In the genomic region with DNA sequence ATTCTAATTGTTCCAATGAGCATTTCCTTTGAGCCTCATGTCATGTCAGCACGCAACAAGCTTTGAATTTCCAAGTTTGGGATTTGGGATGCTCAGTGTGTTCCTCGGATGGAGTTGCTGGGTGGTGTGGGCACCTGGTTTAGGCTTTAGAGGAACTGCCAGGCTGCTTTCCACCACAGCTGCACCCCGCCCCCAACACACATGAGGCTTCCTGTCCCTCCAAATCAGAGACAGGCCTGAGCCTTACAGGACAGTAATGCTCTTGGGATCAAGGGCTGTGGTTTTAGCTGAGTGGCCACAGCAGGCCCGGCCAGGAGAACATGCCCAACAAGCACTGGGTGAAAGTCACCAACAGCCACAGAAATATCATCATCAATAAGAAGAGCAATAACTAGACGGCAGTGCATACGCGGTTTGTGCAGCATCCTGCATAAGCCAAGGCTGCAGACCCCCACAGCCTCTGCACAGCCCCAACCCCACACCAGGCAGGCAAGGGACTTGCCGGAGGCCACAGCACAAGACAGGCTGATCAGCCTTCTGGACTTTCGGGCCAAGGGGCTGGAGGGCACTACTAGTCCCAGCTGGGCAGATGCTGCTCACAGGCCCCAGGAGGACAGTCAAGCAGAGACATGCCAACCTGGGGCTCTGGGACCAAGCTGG, we compare ENCODE assay signal across 1 cellular context.
TF ChIP-seq lines count a peak whose summit lies in the region.

No MANE protein-coding gene starts in this region.

TF ChIP-seq in GM23338, 12 proteins besides CTCF, POLR2A, EP300 and RAD21 (continued from another document):
- TF ChIP-seq, protein P1, sequence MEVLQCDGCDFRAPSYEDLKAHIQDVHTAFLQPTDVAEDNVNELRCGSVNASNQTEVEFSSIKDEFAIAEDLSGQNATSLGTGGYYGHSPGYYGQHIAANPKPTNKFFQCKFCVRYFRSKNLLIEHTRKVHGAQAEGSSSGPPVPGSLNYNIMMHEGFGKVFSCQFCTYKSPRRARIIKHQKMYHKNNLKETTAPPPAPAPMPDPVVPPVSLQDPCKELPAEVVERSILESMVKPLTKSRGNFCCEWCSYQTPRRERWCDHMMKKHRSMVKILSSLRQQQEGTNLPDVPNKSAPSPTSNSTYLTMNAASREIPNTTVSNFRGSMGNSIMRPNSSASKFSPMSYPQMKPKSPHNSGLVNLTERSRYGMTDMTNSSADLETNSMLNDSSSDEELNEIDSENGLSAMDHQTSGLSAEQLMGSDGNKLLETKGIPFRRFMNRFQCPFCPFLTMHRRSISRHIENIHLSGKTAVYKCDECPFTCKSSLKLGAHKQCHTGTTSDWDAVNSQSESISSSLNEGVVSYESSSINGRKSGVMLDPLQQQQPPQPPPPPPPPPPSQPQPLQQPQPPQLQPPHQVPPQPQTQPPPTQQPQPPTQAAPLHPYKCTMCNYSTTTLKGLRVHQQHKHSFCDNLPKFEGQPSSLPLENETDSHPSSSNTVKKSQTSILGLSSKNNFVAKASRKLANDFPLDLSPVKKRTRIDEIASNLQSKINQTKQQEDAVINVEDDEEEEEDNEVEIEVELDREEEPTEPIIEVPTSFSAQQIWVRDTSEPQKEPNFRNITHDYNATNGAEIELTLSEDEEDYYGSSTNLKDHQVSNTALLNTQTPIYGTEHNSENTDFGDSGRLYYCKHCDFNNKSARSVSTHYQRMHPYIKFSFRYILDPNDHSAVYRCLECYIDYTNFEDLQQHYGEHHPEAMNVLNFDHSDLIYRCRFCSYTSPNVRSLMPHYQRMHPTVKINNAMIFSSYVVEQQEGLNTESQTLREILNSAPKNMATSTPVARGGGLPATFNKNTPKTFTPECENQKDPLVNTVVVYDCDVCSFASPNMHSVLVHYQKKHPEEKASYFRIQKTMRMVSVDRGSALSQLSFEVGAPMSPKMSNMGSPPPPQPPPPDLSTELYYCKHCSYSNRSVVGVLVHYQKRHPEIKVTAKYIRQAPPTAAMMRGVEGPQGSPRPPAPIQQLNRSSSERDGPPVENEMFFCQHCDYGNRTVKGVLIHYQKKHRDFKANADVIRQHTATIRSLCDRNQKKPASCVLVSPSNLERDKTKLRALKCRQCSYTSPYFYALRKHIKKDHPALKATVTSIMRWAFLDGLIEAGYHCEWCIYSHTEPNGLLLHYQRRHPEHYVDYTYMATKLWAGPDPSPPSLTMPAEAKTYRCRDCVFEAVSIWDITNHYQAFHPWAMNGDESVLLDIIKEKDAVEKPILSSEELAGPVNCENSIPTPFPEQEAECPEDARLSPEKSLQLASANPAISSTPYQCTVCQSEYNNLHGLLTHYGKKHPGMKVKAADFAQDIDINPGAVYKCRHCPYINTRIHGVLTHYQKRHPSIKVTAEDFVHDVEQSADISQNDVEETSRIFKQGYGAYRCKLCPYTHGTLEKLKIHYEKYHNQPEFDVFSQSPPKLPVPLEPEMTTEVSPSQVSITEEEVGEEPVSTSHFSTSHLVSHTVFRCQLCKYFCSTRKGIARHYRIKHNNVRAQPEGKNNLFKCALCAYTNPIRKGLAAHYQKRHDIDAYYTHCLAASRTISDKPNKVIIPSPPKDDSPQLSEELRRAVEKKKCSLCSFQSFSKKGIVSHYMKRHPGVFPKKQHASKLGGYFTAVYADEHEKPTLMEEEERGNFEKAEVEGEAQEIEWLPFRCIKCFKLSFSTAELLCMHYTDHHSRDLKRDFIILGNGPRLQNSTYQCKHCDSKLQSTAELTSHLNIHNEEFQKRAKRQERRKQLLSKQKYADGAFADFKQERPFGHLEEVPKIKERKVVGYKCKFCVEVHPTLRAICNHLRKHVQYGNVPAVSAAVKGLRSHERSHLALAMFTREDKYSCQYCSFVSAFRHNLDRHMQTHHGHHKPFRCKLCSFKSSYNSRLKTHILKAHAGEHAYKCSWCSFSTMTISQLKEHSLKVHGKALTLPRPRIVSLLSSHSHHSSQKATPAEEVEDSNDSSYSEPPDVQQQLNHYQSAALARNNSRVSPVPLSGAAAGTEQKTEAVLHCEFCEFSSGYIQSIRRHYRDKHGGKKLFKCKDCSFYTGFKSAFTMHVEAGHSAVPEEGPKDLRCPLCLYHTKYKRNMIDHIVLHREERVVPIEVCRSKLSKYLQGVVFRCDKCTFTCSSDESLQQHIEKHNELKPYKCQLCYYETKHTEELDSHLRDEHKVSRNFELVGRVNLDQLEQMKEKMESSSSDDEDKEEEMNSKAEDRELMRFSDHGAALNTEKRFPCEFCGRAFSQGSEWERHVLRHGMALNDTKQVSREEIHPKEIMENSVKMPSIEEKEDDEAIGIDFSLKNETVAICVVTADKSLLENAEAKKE (CRISPR knock-in tag; IDR thresholded peaks at IDR 0.05) = no peak
- TF ChIP-seq POLR2AphosphoS5 (IDR thresholded peaks at IDR 0.05; ENCODE audit: low read depth) = no peak
- TF ChIP-seq, protein P2, sequence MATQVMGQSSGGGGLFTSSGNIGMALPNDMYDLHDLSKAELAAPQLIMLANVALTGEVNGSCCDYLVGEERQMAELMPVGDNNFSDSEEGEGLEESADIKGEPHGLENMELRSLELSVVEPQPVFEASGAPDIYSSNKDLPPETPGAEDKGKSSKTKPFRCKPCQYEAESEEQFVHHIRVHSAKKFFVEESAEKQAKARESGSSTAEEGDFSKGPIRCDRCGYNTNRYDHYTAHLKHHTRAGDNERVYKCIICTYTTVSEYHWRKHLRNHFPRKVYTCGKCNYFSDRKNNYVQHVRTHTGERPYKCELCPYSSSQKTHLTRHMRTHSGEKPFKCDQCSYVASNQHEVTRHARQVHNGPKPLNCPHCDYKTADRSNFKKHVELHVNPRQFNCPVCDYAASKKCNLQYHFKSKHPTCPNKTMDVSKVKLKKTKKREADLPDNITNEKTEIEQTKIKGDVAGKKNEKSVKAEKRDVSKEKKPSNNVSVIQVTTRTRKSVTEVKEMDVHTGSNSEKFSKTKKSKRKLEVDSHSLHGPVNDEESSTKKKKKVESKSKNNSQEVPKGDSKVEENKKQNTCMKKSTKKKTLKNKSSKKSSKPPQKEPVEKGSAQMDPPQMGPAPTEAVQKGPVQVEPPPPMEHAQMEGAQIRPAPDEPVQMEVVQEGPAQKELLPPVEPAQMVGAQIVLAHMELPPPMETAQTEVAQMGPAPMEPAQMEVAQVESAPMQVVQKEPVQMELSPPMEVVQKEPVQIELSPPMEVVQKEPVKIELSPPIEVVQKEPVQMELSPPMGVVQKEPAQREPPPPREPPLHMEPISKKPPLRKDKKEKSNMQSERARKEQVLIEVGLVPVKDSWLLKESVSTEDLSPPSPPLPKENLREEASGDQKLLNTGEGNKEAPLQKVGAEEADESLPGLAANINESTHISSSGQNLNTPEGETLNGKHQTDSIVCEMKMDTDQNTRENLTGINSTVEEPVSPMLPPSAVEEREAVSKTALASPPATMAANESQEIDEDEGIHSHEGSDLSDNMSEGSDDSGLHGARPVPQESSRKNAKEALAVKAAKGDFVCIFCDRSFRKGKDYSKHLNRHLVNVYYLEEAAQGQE (IDR thresholded peaks at IDR 0.05; ENCODE audit: unreplicated experiment) = no peak
